In genomic region chr18:6207941-6208340, GRCh38 we compare ENCODE assay signal across 8 cellular contexts.
"Had no signal": no experiment of that assay in that cellular context is flagged by ENCODE, and none has a peak within 500 bp of the region (broad histone marks: within the 10 kb centered on the region; RNA-seq: fewer than 3 reads in every experiment).

No MANE protein-coding gene starts in this region.

- FAIRE-seq: HepG2, HTR-8/SVneo, K562 had no signal

- H3K4me3 ChIP-seq: K562 had no signal

- H3K27ac ChIP-seq: HL-60, KMS-11 had no signal

- DNase-seq: IMR-90, KBM-7, KG1 had no signal

- H3K4me2 ChIP-seq: KMS-11 had no signal

- ATAC-seq: HepG2, K562 had no signal
